1 cellular context compared by ENCODE assay signal in the genomic region with DNA sequence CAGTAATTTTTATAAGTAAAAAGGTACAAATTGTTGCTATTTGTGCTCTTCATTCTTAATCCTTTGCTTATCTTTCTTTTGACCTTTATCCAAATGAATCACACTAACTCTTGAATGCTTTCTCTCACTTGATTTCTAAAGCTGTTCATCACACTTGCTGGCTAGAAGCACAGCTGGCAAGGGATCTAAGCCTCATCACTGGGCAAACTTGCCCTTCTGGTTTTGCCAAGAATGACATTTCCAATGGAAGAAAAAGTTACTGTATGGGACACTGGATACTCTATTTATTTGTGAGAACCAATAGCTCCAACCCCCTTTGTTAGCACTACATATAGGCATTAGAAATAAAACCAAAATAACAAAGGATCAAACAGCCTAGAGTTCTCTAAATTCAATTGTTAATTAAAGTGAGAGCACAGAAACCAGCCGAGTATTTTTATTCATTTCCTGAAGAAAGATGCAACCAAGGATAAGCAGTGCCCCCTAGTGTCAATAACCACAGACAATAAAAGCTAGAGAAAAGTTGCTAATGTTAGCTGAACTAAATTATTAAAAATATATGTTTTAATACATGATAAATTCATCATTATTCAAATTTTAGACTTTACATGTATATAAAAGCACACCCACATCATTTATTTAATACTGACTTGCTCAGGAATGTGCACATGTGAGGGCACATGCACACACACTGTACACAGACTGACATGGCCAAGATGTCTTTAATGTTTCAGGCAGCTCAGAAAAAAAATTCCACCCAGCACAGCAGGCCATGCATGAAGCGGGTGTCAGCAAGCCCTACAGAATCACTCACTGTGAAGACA.
TF ChIP-seq lines count a peak whose summit lies in the region.

No MANE protein-coding gene starts in this region.

TF ChIP-seq in GM23338, 12 proteins besides CTCF, POLR2A, EP300 and RAD21 (continued from another document):
- TF ChIP-seq, protein P1, sequence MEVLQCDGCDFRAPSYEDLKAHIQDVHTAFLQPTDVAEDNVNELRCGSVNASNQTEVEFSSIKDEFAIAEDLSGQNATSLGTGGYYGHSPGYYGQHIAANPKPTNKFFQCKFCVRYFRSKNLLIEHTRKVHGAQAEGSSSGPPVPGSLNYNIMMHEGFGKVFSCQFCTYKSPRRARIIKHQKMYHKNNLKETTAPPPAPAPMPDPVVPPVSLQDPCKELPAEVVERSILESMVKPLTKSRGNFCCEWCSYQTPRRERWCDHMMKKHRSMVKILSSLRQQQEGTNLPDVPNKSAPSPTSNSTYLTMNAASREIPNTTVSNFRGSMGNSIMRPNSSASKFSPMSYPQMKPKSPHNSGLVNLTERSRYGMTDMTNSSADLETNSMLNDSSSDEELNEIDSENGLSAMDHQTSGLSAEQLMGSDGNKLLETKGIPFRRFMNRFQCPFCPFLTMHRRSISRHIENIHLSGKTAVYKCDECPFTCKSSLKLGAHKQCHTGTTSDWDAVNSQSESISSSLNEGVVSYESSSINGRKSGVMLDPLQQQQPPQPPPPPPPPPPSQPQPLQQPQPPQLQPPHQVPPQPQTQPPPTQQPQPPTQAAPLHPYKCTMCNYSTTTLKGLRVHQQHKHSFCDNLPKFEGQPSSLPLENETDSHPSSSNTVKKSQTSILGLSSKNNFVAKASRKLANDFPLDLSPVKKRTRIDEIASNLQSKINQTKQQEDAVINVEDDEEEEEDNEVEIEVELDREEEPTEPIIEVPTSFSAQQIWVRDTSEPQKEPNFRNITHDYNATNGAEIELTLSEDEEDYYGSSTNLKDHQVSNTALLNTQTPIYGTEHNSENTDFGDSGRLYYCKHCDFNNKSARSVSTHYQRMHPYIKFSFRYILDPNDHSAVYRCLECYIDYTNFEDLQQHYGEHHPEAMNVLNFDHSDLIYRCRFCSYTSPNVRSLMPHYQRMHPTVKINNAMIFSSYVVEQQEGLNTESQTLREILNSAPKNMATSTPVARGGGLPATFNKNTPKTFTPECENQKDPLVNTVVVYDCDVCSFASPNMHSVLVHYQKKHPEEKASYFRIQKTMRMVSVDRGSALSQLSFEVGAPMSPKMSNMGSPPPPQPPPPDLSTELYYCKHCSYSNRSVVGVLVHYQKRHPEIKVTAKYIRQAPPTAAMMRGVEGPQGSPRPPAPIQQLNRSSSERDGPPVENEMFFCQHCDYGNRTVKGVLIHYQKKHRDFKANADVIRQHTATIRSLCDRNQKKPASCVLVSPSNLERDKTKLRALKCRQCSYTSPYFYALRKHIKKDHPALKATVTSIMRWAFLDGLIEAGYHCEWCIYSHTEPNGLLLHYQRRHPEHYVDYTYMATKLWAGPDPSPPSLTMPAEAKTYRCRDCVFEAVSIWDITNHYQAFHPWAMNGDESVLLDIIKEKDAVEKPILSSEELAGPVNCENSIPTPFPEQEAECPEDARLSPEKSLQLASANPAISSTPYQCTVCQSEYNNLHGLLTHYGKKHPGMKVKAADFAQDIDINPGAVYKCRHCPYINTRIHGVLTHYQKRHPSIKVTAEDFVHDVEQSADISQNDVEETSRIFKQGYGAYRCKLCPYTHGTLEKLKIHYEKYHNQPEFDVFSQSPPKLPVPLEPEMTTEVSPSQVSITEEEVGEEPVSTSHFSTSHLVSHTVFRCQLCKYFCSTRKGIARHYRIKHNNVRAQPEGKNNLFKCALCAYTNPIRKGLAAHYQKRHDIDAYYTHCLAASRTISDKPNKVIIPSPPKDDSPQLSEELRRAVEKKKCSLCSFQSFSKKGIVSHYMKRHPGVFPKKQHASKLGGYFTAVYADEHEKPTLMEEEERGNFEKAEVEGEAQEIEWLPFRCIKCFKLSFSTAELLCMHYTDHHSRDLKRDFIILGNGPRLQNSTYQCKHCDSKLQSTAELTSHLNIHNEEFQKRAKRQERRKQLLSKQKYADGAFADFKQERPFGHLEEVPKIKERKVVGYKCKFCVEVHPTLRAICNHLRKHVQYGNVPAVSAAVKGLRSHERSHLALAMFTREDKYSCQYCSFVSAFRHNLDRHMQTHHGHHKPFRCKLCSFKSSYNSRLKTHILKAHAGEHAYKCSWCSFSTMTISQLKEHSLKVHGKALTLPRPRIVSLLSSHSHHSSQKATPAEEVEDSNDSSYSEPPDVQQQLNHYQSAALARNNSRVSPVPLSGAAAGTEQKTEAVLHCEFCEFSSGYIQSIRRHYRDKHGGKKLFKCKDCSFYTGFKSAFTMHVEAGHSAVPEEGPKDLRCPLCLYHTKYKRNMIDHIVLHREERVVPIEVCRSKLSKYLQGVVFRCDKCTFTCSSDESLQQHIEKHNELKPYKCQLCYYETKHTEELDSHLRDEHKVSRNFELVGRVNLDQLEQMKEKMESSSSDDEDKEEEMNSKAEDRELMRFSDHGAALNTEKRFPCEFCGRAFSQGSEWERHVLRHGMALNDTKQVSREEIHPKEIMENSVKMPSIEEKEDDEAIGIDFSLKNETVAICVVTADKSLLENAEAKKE (CRISPR knock-in tag; IDR thresholded peaks at IDR 0.05), result no peak
- TF ChIP-seq STAT1 (IDR thresholded peaks at IDR 0.05; ENCODE audit: unreplicated experiment), result no peak
